In the genomic region with DNA sequence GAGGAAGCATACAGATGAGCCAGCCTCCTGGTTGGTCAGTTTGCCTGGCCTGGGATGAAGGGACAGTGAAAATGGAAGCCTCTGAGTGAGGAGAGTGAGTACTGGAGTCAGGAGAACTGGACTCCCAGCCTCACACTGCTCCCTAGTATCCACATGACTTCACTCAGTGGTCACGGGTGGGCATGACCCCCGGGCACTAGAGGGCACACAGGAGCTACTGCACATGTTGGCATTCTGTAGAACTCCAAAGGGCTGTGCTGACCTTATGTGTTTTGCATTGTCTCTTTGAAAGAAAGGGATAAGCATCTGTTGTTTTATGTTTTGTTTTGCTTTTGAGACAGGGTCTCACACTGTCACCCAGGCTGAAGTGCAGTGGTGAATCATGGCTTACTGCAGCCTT, we compare ENCODE assay signal across 9 cellular contexts. TPM values are rescaled to one million over a fixed set of nuclear protein-coding genes. Genes with fewer than 3 reads are reported as not detected.
DNase-seq lines count a peak whose midpoint lies in the region; ATAC-seq and TF ChIP-seq lines count a peak whose summit lies in the region.
"Had no signal": no experiment of that assay in that cellular context is flagged by ENCODE, and none has a peak within 500 bp of the region (broad histone marks: within the 10 kb centered on the region; RNA-seq: fewer than 3 reads in every experiment).

No MANE protein-coding gene starts in this region.

- H4K20me1 ChIP-seq in MM.1S (ENCODE audit: insufficient read depth, low read length) = no peaks in the 10 kb centered on the region

- no peaks in the 10 kb centered on the region for H3K9me3 Mint-ChIP-seq in CD8-positive, alpha-beta memory T cell

- no peaks in the 10 kb centered on the region for H3K9me2 ChIP-seq in MM.1S (replicated peaks; ENCODE audit: insufficient read depth, low read length)

- ATAC-seq in left lung = peak; percentile 68
- no peak for ATAC-seq in GM21619 (IDR thresholded peaks at IDR 0.05; ENCODE audit: unreplicated experiment)
- no peak for ATAC-seq in HG03342 (IDR thresholded peaks at IDR 0.05; ENCODE audit: unreplicated experiment)

- TF ChIP-seq CTCF in MM.1S (IDR thresholded peaks at IDR 0.05; ENCODE audit: low read length) (peak; percentile 40), left lung (IDR thresholded peaks at IDR 0.05) (no peak), sigmoid colon (IDR thresholded peaks at IDR 0.05) (no peak)

- no peaks in the 10 kb centered on the region for H3K27me3 Mint-ChIP-seq in CD8-positive, alpha-beta memory T cell

- H3K4me1 ChIP-seq in CD8-positive, alpha-beta memory T cell (ENCODE audit: insufficient read depth, low read length) = peaks cover 7% of the 10 kb centered on the region
- H3K4me1 ChIP-seq in MM.1S (ENCODE audit: low read length) = no peaks in the 10 kb centered on the region
- no peaks in the 10 kb centered on the region for H3K4me1 ChIP-seq in left lung
- no peaks in the 10 kb centered on the region for H3K4me1 ChIP-seq in sigmoid colon
- H3K4me1 ChIP-seq: SJSA1 had no signal

- POLR2A ChIA-PET in CD8-positive, alpha-beta memory T cell (lab: Charles Lee) = interaction anchor here (1.2 kb wide), 1 partner anchor 55 kb away, joined by 5 read pairs; no protein-coding TSS in a partner anchor

- H3K27me3 ChIP-seq in CD8-positive, alpha-beta memory T cell (ENCODE audit: insufficient read depth, low read length, poor library complexity, severe bottlenecking) = no peaks in the 10 kb centered on the region
- H3K27me3 ChIP-seq in MM.1S (replicated peaks; ENCODE audit: insufficient read depth, low read length) = no peaks in the 10 kb centered on the region
- no peaks in the 10 kb centered on the region for H3K27me3 ChIP-seq in left lung
- H3K27me3 ChIP-seq in sigmoid colon = no peaks in the 10 kb centered on the region
- H3K27me3 ChIP-seq: SJSA1 had no signal

- H3K27ac Mint-ChIP-seq in CD8-positive, alpha-beta memory T cell = peak overlapping the region in 7 of 8 donors; percentile 7 to 93 (median 75)

- intact Hi-C loops in left lung (cut with DNase I) (no loop called here), sigmoid colon (cut with DNase I) (no loop called here)

- no peaks in the 10 kb centered on the region for H3K36me3 ChIP-seq in CD8-positive, alpha-beta memory T cell (ENCODE audit: insufficient read depth, low read length)
- H3K36me3 ChIP-seq in MM.1S (replicated peaks; ENCODE audit: insufficient read depth, low read length) = peaks cover 7% of the 10 kb centered on the region
- peaks cover 0 to 22% of the 10 kb centered on the region in 2 donors for H3K36me3 ChIP-seq in left lung
- H3K36me3 ChIP-seq in sigmoid colon = no peaks in the 10 kb centered on the region

- H3F3A ChIP-seq in MM.1S (ENCODE audit: insufficient read depth, low read length) = no peaks in the 10 kb centered on the region

- CTCF ChIA-PET in CD8-positive, alpha-beta memory T cell (lab: Charles Lee) = interaction anchor here (0.8 to 2.0 kb wide), 3 partner anchors 23 to 185 kb away, joined by 3 to 5 read pairs (median 3); no protein-coding TSS in a partner anchor

- no peak overlapping the region for H2AFZ ChIP-seq in MM.1S (ENCODE audit: low read length)

- peaks cover 6 to 22% (median 20%) of the 10 kb centered on the region in 3 donors for H3K4me1 Mint-ChIP-seq in CD8-positive, alpha-beta memory T cell

- peak overlapping the region in 1 of 7 donors; percentile 45 for H3K4me3 Mint-ChIP-seq in CD8-positive, alpha-beta memory T cell

- H3K79me2 ChIP-seq in MM.1S (ENCODE audit: low read length) = no peaks in the 10 kb centered on the region

- no peak overlapping the region for H3K4me3 ChIP-seq in CD8-positive, alpha-beta memory T cell (ENCODE audit: low read length)
- H3K4me3 ChIP-seq in MM.1S (ENCODE audit: low read length) = no peak overlapping the region
- no peak overlapping the region for H3K4me3 ChIP-seq in left lung
- no peak overlapping the region for H3K4me3 ChIP-seq in sigmoid colon
- H3K4me3 ChIP-seq: SJSA1 had no signal

- 69 to 73% methylated on average over 2 of the region's 2 CpGs for WGBS in sigmoid colon, 2 donors

- no peak overlapping the region for H3K9ac ChIP-seq in MM.1S (ENCODE audit: low read length)

- peak in 4 of 5 donors; percentile 18 to 68 (median 42) for DNase-seq in CD8-positive, alpha-beta memory T cell
- DNase-seq in MM.1S = no peak
- peak; percentile 28 for DNase-seq in activated effector memory CD4-positive, alpha-beta T cell treated with Interleukin-2 at 50 U/mL for 16 hours
- peak in 1 of 2 donors; percentile 40 for DNase-seq in left lung
- no peak for DNase-seq in sigmoid colon
- no peak for DNase-seq in mesenteric fat pad (ENCODE audit: low spot score)

- TF ChIP-seq POLR2A in sigmoid colon (IDR thresholded peaks at IDR 0.05) = no peak

- no peaks in the 10 kb centered on the region for H3K9me3 ChIP-seq in CD8-positive, alpha-beta memory T cell (ENCODE audit: low read length)
- no peaks in the 10 kb centered on the region for H3K9me3 ChIP-seq in MM.1S (replicated peaks; ENCODE audit: insufficient read depth, low read length)
- H3K9me3 ChIP-seq in left lung = no peaks in the 10 kb centered on the region
- no peaks in the 10 kb centered on the region for H3K9me3 ChIP-seq in sigmoid colon
- H3K9me3 ChIP-seq: SJSA1 had no signal

- H3K27ac ChIP-seq in CD8-positive, alpha-beta memory T cell (ENCODE audit: low read depth, low read length) = no peak overlapping the region
- H3K27ac ChIP-seq in MM.1S (ENCODE audit: low read length) (no peak overlapping the region), left lung (no peak overlapping the region), sigmoid colon (no peak overlapping the region)
- H3K27ac ChIP-seq: SJSA1 had no signal

- H3K4me2 ChIP-seq in MM.1S (ENCODE audit: low read depth, low read length) = no peak overlapping the region

- no peak for TF ChIP-seq EP300 in sigmoid colon (IDR thresholded peaks at IDR 0.05)

- peaks cover 0 to 15% (median 3%) of the 10 kb centered on the region in 3 donors for H3K36me3 Mint-ChIP-seq in CD8-positive, alpha-beta memory T cell

RNA-seq across cellular contexts. Expression of a gene that starts 23.7 kb away (rescaled TPM):
- 10 to 100 TPM; 59.5 to 65.6 TPM for total RNA-seq in CD8-positive, alpha-beta memory T cell
- polyA plus RNA-seq in CD8-positive, alpha-beta memory T cell = 1.3 TPM
- total RNA-seq in left lung (1 to 10 TPM; 4.4 to 5.7 TPM), sigmoid colon (1 to 10 TPM in 1 of 4 donors, under 1 TPM in 2, not detected in 1; 0.33 to 2.4 (median 0.83) TPM), mesenteric fat pad (0.77 TPM)
- polyA plus RNA-seq in sigmoid colon = 10 to 100 TPM in 1 of 3 donors, 1 to 10 TPM in 2; 2.4 to 17.4 (median 5.5) TPM

RNA-seq across cellular contexts. Expression of a gene that starts 34.2 kb away (rescaled TPM):
- total RNA-seq in CD8-positive, alpha-beta memory T cell = 10 to 100 TPM; 55.5 to 58.3 TPM
- 17.5 TPM for polyA plus RNA-seq in CD8-positive, alpha-beta memory T cell
- total RNA-seq in left lung = 1 to 10 TPM; 1.3 to 2.3 TPM
- 1 to 10 TPM in 1 of 4 donors, under 1 TPM in 2, not detected in 1; 0.36 to 2.0 (median 0.83) TPM for total RNA-seq in sigmoid colon
- polyA plus RNA-seq in sigmoid colon = 1 to 10 TPM in 1 of 3 donors, under 1 TPM in 1, not detected in 1; 0.23 to 1.5 TPM
- 3.1 TPM for total RNA-seq in mesenteric fat pad

RNA-seq across cellular contexts. Expression of a gene that starts 54.0 kb away (rescaled TPM):
- total RNA-seq in CD8-positive, alpha-beta memory T cell = 100 to 1,000 TPM; 203 to 206 TPM
- polyA plus RNA-seq in CD8-positive, alpha-beta memory T cell = 108 TPM
- total RNA-seq in left lung (10 to 100 TPM; 82.7 to 96.1 TPM), sigmoid colon (10 to 100 TPM; 69.4 to 86.1 (median 79.2) TPM), mesenteric fat pad (87.2 TPM)
- 10 to 100 TPM; 26.8 to 86.5 (median 31.8) TPM for polyA plus RNA-seq in sigmoid colon

Comparison
In these comparisons a context has a peak if more than half of its experiments do, and no peak if none do; other contexts are left out.
1. DNase-seq: peak in CD8-positive, alpha-beta memory T cell (4 of 5) and activated effector memory CD4-positive, alpha-beta T cell treated with Interleukin-2 at 50 U/mL for 16 hours (single experiment); none in MM.1S (single experiment), sigmoid colon (single experiment) and mesenteric fat pad (single experiment).
2. RNA of a gene that starts 23.7 kb away (total RNA-seq): 59.5 to 65.6 TPM in CD8-positive, alpha-beta memory T cell; 4.4 to 5.7 TPM in left lung, 0.33 to 2.4 TPM in sigmoid colon and 0.77 TPM in mesenteric fat pad (single experiment); every median in the first group is over 4 times any median in the second.
3. RNA of a gene that starts 34.2 kb away (total RNA-seq): 55.5 to 58.3 TPM in CD8-positive, alpha-beta memory T cell; 3.1 TPM in mesenteric fat pad (single experiment), 1.3 to 2.3 TPM in left lung and 0.36 to 2.0 TPM in sigmoid colon; every median in the first group is over 10 times any median in the second.